Comparison of ENCODE assay signal across 3 cellular contexts in the genomic region with DNA sequence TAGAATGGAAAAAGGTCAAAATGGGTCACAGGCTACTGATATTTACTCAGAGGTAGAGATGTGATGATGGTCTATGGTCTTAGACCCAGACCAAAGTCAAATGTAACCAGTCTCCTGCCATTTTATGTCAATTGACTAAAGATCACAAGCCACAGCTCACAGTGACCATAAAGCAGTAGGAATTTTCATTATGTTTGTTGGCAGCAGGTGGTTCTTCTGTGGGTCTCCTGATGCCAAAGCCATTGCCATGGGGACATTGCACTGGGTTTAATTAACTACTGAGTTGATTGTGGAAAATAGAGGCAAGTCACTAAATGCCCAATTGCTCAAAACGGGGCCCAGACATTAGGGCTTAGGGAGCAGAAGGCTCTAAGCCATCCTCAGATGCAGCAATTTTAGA.
TF ChIP-seq lines count a peak whose summit lies in the region.

A gene with protein sequence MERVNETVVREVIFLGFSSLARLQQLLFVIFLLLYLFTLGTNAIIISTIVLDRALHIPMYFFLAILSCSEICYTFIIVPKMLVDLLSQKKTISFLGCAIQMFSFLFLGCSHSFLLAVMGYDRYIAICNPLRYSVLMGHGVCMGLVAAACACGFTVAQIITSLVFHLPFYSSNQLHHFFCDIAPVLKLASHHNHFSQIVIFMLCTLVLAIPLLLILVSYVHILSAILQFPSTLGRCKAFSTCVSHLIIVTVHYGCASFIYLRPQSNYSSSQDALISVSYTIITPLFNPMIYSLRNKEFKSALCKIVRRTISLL (minus strand): TSS at position 101 of the 400 bp plus-strand sequence. CDS start 5,371 bp downstream, outside the sequence.

TF ChIP-seq in GM23338, 12 proteins besides CTCF, POLR2A, EP300 and RAD21:
- TF ChIP-seq ZNF331 (CRISPR knock-in tag; IDR thresholded peaks at IDR 0.05; ENCODE audit: low read depth) (no peak), EZH2 (IDR thresholded peaks at IDR 0.05; ENCODE audit: low read depth, unreplicated experiment) (no peak), CREB1 (CRISPR knock-in tag; IDR thresholded peaks at IDR 0.05; ENCODE audit: low read depth) (no peak), JUNB (IDR thresholded peaks at IDR 0.05; ENCODE audit: unreplicated experiment) (no peak), ZNF114 (CRISPR knock-in tag; IDR thresholded peaks at IDR 0.05) (no peak)
- TF ChIP-seq, protein P1, sequence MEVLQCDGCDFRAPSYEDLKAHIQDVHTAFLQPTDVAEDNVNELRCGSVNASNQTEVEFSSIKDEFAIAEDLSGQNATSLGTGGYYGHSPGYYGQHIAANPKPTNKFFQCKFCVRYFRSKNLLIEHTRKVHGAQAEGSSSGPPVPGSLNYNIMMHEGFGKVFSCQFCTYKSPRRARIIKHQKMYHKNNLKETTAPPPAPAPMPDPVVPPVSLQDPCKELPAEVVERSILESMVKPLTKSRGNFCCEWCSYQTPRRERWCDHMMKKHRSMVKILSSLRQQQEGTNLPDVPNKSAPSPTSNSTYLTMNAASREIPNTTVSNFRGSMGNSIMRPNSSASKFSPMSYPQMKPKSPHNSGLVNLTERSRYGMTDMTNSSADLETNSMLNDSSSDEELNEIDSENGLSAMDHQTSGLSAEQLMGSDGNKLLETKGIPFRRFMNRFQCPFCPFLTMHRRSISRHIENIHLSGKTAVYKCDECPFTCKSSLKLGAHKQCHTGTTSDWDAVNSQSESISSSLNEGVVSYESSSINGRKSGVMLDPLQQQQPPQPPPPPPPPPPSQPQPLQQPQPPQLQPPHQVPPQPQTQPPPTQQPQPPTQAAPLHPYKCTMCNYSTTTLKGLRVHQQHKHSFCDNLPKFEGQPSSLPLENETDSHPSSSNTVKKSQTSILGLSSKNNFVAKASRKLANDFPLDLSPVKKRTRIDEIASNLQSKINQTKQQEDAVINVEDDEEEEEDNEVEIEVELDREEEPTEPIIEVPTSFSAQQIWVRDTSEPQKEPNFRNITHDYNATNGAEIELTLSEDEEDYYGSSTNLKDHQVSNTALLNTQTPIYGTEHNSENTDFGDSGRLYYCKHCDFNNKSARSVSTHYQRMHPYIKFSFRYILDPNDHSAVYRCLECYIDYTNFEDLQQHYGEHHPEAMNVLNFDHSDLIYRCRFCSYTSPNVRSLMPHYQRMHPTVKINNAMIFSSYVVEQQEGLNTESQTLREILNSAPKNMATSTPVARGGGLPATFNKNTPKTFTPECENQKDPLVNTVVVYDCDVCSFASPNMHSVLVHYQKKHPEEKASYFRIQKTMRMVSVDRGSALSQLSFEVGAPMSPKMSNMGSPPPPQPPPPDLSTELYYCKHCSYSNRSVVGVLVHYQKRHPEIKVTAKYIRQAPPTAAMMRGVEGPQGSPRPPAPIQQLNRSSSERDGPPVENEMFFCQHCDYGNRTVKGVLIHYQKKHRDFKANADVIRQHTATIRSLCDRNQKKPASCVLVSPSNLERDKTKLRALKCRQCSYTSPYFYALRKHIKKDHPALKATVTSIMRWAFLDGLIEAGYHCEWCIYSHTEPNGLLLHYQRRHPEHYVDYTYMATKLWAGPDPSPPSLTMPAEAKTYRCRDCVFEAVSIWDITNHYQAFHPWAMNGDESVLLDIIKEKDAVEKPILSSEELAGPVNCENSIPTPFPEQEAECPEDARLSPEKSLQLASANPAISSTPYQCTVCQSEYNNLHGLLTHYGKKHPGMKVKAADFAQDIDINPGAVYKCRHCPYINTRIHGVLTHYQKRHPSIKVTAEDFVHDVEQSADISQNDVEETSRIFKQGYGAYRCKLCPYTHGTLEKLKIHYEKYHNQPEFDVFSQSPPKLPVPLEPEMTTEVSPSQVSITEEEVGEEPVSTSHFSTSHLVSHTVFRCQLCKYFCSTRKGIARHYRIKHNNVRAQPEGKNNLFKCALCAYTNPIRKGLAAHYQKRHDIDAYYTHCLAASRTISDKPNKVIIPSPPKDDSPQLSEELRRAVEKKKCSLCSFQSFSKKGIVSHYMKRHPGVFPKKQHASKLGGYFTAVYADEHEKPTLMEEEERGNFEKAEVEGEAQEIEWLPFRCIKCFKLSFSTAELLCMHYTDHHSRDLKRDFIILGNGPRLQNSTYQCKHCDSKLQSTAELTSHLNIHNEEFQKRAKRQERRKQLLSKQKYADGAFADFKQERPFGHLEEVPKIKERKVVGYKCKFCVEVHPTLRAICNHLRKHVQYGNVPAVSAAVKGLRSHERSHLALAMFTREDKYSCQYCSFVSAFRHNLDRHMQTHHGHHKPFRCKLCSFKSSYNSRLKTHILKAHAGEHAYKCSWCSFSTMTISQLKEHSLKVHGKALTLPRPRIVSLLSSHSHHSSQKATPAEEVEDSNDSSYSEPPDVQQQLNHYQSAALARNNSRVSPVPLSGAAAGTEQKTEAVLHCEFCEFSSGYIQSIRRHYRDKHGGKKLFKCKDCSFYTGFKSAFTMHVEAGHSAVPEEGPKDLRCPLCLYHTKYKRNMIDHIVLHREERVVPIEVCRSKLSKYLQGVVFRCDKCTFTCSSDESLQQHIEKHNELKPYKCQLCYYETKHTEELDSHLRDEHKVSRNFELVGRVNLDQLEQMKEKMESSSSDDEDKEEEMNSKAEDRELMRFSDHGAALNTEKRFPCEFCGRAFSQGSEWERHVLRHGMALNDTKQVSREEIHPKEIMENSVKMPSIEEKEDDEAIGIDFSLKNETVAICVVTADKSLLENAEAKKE (CRISPR knock-in tag; IDR thresholded peaks at IDR 0.05) = no peak

TF ChIP-seq in H1, 55 proteins besides CTCF, POLR2A, EP300 and RAD21:
- TF ChIP-seq, protein P2, sequence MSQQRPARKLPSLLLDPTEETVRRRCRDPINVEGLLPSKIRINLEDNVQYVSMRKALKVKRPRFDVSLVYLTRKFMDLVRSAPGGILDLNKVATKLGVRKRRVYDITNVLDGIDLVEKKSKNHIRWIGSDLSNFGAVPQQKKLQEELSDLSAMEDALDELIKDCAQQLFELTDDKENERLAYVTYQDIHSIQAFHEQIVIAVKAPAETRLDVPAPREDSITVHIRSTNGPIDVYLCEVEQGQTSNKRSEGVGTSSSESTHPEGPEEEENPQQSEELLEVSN (IDR thresholded peaks at IDR 0.05) = no peak
- no peak for TF ChIP-seq BACH1 (IDR thresholded peaks at IDR 0.05; ENCODE audit: low read length)
- no peak for TF ChIP-seq SIX5 (IDR thresholded peaks at IDR 0.05; ENCODE audit: low read depth, low read length)
- no peak for TF ChIP-seq ZNF274 (IDR thresholded peaks at IDR 0.05; ENCODE audit: borderline replicate concordance, extremely low read depth, low read length)
- TF ChIP-seq RXRA (IDR thresholded peaks at IDR 0.05; ENCODE audit: insufficient read depth, low read depth, low read length) = no peak
- no peak for TF ChIP-seq CTBP2 (IDR thresholded peaks at IDR 0.05; ENCODE audit: borderline replicate concordance, insufficient read depth, insufficient read length, low read length)
- TF ChIP-seq CBX8 (IDR thresholded peaks at IDR 0.05; ENCODE audit: borderline replicate concordance, low read depth, low read length) = no peak
- TF ChIP-seq RNF2 (IDR thresholded peaks at IDR 0.05; ENCODE audit: borderline replicate concordance, low read depth, low read length, missing control alignments, poor library complexity, severe bottlenecking) = no peak
- TF ChIP-seq, protein P3, sequence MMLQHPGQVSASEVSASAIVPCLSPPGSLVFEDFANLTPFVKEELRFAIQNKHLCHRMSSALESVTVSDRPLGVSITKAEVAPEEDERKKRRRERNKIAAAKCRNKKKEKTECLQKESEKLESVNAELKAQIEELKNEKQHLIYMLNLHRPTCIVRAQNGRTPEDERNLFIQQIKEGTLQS (IDR thresholded peaks at IDR 0.05; ENCODE audit: insufficient read depth, low read depth, low read length) = no peak
- TF ChIP-seq KDM1A (IDR thresholded peaks at IDR 0.05; ENCODE audit: borderline replicate concordance, low read length) = no peak
- TF ChIP-seq PHF8 (conservative IDR thresholded peaks at IDR 0.05; ENCODE audit: low read depth, low read length) = no peak
- TF ChIP-seq SRF (IDR thresholded peaks at IDR 0.05; ENCODE audit: low read depth, low read length) = no peak
- TF ChIP-seq RFX5 (IDR thresholded peaks at IDR 0.05; ENCODE audit: borderline replicate concordance, low read depth, low read length) = no peak
- no peak for TF ChIP-seq POU5F1 (IDR thresholded peaks at IDR 0.05; ENCODE audit: low read depth, low read length)
- no peak for TF ChIP-seq KDM4A (IDR thresholded peaks at IDR 0.05; ENCODE audit: low read depth, low read length, severe bottlenecking)
- no peak for TF ChIP-seq HDAC6 (IDR thresholded peaks at IDR 0.05; ENCODE audit: low read depth, low read length)
- no peak for TF ChIP-seq CEBPB (IDR thresholded peaks at IDR 0.05; ENCODE audit: low read depth, low read length)
- no peak for TF ChIP-seq CREB1 (IDR thresholded peaks at IDR 0.05)

TF ChIP-seq in WTC11, 78 proteins besides CTCF, POLR2A, EP300 and RAD21:
- TF ChIP-seq RELA (CRISPR knock-in tag; IDR thresholded peaks at IDR 0.05; ENCODE audit: borderline replicate concordance) (no peak), ETV6 (CRISPR knock-in tag; IDR thresholded peaks at IDR 0.05) (no peak)
